In the genomic region with DNA sequence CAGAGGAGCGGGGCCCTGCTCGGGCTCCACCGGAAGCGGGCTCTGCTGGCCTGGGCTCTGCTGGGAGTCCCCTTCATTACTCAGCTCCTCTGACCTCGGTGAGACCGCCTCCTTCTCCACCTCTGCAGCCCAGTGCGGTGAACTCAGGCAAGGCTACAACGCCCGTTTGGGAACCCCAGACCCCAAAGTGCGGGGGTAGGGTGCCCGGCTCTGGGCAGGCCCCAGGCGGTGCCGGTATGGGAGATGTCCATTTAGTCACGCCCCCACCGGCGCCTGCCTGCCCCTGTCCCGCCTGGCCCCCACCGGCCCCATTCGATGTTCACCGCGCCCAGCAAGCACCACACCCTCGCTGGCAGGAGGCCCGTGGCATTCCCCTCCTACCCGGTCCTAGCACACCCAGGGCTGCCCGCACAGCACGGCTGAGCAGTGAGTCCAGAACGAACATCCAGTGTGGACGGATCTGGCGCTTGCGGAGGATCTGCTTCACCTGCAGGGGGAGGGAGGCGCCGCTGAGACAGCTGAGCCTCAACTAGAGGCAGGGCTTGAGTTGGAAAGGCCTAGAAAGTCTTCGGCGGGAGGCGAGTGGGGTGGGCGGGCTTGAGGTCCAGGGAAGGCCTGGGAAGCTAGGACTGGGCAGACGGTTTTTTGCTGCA, we compare ENCODE assay signal across 1 cellular context.
TF ChIP-seq lines count a peak whose summit lies in the region.

No MANE protein-coding gene starts in this region.

TF ChIP-seq in GM12878, 131 proteins besides CTCF, POLR2A, EP300 and RAD21:
- TF ChIP-seq, protein P1, sequence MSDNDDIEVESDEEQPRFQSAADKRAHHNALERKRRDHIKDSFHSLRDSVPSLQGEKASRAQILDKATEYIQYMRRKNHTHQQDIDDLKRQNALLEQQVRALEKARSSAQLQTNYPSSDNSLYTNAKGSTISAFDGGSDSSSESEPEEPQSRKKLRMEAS (IDR thresholded peaks at IDR 0.05; ENCODE audit: low read depth, low read length), result no peak
- TF ChIP-seq NR2F1 (conservative IDR thresholded peaks at IDR 0.05) (no peak), RAD51 (IDR thresholded peaks at IDR 0.05) (no peak), POU2F2 (IDR thresholded peaks at IDR 0.05; ENCODE audit: borderline replicate concordance, low read depth, low read length) (no peak), ZSCAN29 (IDR thresholded peaks at IDR 0.05) (no peak), JUND (IDR thresholded peaks at IDR 0.05; ENCODE audit: low read depth, low read length) (no peak), CEBPB (IDR thresholded peaks at IDR 0.05; ENCODE audit: borderline replicate concordance in 1 of 2, low read depth in 2 of 2, low read length in 2 of 2) (no peak), CHD2 (IDR thresholded peaks at IDR 0.05; ENCODE audit: borderline replicate concordance, low read depth, low read length) (no peak), EZH2 (IDR thresholded peaks at IDR 0.05; ENCODE audit: borderline replicate concordance, control insufficient read depth, low read depth, low read length) (no peak), WRNIP1 (IDR thresholded peaks at IDR 0.05; ENCODE audit: borderline replicate concordance, low read depth, low read length) (no peak), YY1 (IDR thresholded peaks at IDR 0.05; ENCODE audit: low read depth, low read length) (no peak), ETV6 (conservative IDR thresholded peaks at IDR 0.05 in 1 of 2, IDR thresholded peaks at IDR 0.05 in 1 of 2; ENCODE audit: borderline replicate concordance in 1 of 2, low read depth in 1 of 2) (no peak), EED (IDR thresholded peaks at IDR 0.05; ENCODE audit: low read depth) (no peak)
- TF ChIP-seq, protein P2, sequence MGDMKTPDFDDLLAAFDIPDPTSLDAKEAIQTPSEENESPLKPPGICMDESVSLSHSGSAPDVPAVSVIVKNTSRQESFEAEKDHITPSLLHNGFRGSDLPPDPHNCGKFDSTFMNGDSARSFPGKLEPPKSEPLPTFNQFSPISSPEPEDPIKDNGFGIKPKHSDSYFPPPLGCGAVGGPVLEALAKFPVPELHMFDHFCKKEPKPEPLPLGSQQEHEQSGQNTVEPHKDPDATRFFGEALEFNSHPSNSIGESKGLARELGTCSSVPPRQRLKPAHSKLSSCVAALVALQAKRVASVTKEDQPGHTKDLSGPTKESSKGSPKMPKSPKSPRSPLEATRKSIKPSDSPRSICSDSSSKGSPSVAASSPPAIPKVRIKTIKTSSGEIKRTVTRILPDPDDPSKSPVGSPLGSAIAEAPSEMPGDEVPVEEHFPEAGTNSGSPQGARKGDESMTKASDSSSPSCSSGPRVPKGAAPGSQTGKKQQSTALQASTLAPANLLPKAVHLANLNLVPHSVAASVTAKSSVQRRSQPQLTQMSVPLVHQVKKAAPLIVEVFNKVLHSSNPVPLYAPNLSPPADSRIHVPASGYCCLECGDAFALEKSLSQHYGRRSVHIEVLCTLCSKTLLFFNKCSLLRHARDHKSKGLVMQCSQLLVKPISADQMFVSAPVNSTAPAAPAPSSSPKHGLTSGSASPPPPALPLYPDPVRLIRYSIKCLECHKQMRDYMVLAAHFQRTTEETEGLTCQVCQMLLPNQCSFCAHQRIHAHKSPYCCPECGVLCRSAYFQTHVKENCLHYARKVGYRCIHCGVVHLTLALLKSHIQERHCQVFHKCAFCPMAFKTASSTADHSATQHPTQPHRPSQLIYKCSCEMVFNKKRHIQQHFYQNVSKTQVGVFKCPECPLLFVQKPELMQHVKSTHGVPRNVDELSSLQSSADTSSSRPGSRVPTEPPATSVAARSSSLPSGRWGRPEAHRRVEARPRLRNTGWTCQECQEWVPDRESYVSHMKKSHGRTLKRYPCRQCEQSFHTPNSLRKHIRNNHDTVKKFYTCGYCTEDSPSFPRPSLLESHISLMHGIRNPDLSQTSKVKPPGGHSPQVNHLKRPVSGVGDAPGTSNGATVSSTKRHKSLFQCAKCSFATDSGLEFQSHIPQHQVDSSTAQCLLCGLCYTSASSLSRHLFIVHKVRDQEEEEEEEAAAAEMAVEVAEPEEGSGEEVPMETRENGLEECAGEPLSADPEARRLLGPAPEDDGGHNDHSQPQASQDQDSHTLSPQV (IDR thresholded peaks at IDR 0.05), result no peak
